Comparison of ENCODE assay signal across 1 cellular context in the genomic region with DNA sequence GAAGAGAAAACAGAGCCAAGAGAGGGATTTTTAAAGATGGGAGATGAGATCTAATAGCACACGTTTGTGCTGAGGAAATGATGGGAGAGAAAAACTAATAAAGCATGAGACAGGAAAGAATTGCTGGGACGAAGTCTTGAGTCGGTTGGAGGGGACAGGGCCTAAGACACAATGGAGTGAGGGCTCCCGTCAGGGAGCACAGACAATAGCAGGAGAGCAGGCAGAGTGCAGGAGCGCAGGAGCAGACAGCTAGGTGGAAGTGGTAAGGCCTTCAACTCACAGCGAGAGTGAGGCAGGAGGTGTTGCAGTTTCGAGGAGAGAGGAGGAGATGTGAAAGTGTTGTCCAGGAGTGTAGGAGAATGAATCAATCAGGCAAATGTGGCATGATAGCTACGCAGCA.
TF ChIP-seq lines count a peak whose summit lies in the region.

No MANE protein-coding gene starts in this region.

TF ChIP-seq in SK-N-SH treated with all-trans-retinoic acid at 6 μM for 48 hours, 23 proteins besides CTCF, POLR2A, EP300 and RAD21 (continued from another document):
- no peak for TF ChIP-seq ZFP30 (CRISPR knock-in tag; IDR thresholded peaks at IDR 0.05)
- no peak for TF ChIP-seq GLIS3 (CRISPR knock-in tag; IDR thresholded peaks at IDR 0.05)
- TF ChIP-seq ARNTL (CRISPR knock-in tag; IDR thresholded peaks at IDR 0.05; ENCODE audit: borderline replicate concordance, low read depth), result no peak
- TF ChIP-seq RARB (CRISPR knock-in tag; IDR thresholded peaks at IDR 0.05), result no peak
